8 cellular contexts compared by ENCODE assay signal in the genomic region with DNA sequence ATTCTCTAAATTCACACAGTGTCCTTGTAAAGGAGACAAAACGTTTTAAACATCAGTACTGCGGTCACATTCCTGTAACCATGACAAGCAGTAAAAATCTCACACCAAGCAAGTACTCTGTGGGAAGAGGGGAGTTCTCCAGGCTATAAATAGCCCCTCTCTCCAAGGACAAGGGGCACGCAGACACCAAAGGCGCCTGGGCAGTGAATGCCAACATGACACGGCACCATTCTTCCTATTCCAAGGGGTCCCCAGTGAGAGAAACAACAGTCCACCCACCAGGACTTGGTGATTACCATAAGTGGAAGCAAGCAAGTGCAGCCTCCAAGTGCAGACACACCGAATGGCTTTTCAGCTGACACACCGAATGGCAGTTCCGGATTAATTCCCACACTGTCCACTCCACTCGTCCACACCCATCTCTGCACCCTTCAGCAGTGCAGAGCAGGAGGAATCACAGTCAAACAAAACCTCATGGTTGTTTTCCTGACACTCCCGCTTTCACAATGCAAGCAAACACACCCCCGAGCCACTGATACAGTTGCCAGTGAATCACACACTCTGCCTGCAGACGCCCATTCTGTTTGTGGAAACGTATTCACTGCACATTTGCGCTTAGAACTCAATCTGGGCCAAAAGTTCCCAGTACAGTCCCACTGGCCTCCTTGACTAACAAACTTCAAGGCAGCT. TPM values are rescaled to one million over a fixed set of nuclear protein-coding genes. Genes with fewer than 3 reads are reported as not detected.
DNase-seq lines count a peak whose midpoint lies in the region; ATAC-seq and TF ChIP-seq lines count a peak whose summit lies in the region.

No MANE protein-coding gene starts in this region.

- H3K4me3 ChIP-seq in HUES48 (ENCODE audit: low read depth, low read length), result peak overlapping the region; percentile 89

- no peaks in the 10 kb centered on the region for H3K36me3 ChIP-seq in HUES48 (ENCODE audit: control insufficient read depth, insufficient read depth, low read length)

- ATAC-seq in activated T-cell treated with anti-CD3 and anti-CD28 coated beads, Interleukin-2, amount 50 U/mL, for 4 hours, result peak; percentile 6 to 14
- peak; percentile 37 for ATAC-seq in omental fat pad (ENCODE audit: low FRiP score)

- DNase-seq in AG08395 (ENCODE audit: low spot score), result peak; percentile 79
- DNase-seq in activated T-cell treated with anti-CD3 and anti-CD28 coated beads, Interleukin-2, amount 50 U/mL, for 4 hours, result peak; percentile 25
- DNase-seq in foreskin melanocyte, result peak; percentile 67
- DNase-seq in omental fat pad (ENCODE audit: low spot score), result peak; percentile 62
- no peak for DNase-seq in NCI-H2081 (lab: John Stamatoyannopoulos, UW)
- DNase-seq in NCI-H82 (lab: John Stamatoyannopoulos, UW), result no peak
- DNase-seq in DMS153 (lab: John Stamatoyannopoulos, UW), result no peak

- H3K4me1 ChIP-seq in HUES48 (ENCODE audit: control insufficient read depth, insufficient read depth, low read length), result peaks cover 44% of the 10 kb centered on the region

- H3K27me3 Mint-ChIP-seq in activated T-cell treated with anti-CD3 and anti-CD28 coated beads, Interleukin-2, amount 50 U/mL, for 4 hours (ENCODE audit: low read depth), result no peaks in the 10 kb centered on the region

- peak overlapping the region; percentile 90 for H3K4me3 Mint-ChIP-seq in activated T-cell treated with anti-CD3 and anti-CD28 coated beads, Interleukin-2, amount 50 U/mL, for 4 hours

- no peaks in the 10 kb centered on the region for H3K9me3 Mint-ChIP-seq in activated T-cell treated with anti-CD3 and anti-CD28 coated beads, Interleukin-2, amount 50 U/mL, for 4 hours

- TF ChIP-seq CTCF in omental fat pad (IDR thresholded peaks at IDR 0.05), result no peak

- H3K27ac ChIP-seq in HUES48 (ENCODE audit: low read depth, low read length), result peak overlapping the region; percentile 96

- peaks cover 73% of the 10 kb centered on the region for H3K4me1 Mint-ChIP-seq in activated T-cell treated with anti-CD3 and anti-CD28 coated beads, Interleukin-2, amount 50 U/mL, for 4 hours (ENCODE audit: low read depth)

- no peak overlapping the region for H3K9ac ChIP-seq in HUES48 (ENCODE audit: low read depth, low read length)

- H3K27me3 ChIP-seq in HUES48 (ENCODE audit: control insufficient read depth, insufficient read depth, low read length), result peaks cover 18% of the 10 kb centered on the region

- H3K36me3 Mint-ChIP-seq in activated T-cell treated with anti-CD3 and anti-CD28 coated beads, Interleukin-2, amount 50 U/mL, for 4 hours (ENCODE audit: insufficient read depth), result peaks cover 5% of the 10 kb centered on the region

- H3K9me3 ChIP-seq in HUES48 (ENCODE audit: control insufficient read depth, insufficient read depth, low read length), result no peaks in the 10 kb centered on the region

RNA-seq across cellular contexts. Expression of gene PTTG1IP, which starts 1.8 kb away (rescaled TPM):
- total RNA-seq in activated T-cell treated with anti-CD3 and anti-CD28 coated beads, Interleukin-2, amount 50 U/mL, for 4 hours, result 10 to 100 TPM; 33.8 to 37.6 (median 34.6) TPM
- 100 to 1,000 TPM; 200 to 241 (median 214) TPM for total RNA-seq in omental fat pad

RNA-seq across cellular contexts. Expression of gene ITGB2, which starts 49.0 kb away (rescaled TPM):
- total RNA-seq in activated T-cell treated with anti-CD3 and anti-CD28 coated beads, Interleukin-2, amount 50 U/mL, for 4 hours, result 100 to 1,000 TPM; 175 to 195 (median 180) TPM
- total RNA-seq in omental fat pad, result 100 to 1,000 TPM in 3 of 4 donors, 10 to 100 TPM in 1; 98.5 to 581 (median 217) TPM

RNA-seq across cellular contexts. Expression of gene SUMO3, which starts 53.9 kb away (rescaled TPM):
- 100 to 1,000 TPM in 1 of 3 donors, 10 to 100 TPM in 2; 87.0 to 107 (median 93.4) TPM for total RNA-seq in activated T-cell treated with anti-CD3 and anti-CD28 coated beads, Interleukin-2, amount 50 U/mL, for 4 hours
- 10 to 100 TPM; 55.5 to 62.9 (median 60.2) TPM for total RNA-seq in omental fat pad

Comparison
In these comparisons a context has a peak if more than half of its experiments do, and no peak if none do; other contexts are left out.
1. DNase-seq: peak in AG08395 (single experiment), activated T-cell treated with anti-CD3 and anti-CD28 coated beads, Interleukin-2, amount 50 U/mL, for 4 hours (single experiment), foreskin melanocyte (single experiment) and omental fat pad (single experiment); none in NCI-H2081 (0 of 2), NCI-H82 (single experiment) and DMS153 (single experiment).
2. RNA of gene PTTG1IP, which starts 1.8 kb away (total RNA-seq): 200 to 241 TPM in omental fat pad; 33.8 to 37.6 TPM in activated T-cell treated with anti-CD3 and anti-CD28 coated beads, Interleukin-2, amount 50 U/mL, for 4 hours; every median in the first group is over 4 times any median in the second.